ENCODE assay signal across 1 cellular context in the genomic region with DNA sequence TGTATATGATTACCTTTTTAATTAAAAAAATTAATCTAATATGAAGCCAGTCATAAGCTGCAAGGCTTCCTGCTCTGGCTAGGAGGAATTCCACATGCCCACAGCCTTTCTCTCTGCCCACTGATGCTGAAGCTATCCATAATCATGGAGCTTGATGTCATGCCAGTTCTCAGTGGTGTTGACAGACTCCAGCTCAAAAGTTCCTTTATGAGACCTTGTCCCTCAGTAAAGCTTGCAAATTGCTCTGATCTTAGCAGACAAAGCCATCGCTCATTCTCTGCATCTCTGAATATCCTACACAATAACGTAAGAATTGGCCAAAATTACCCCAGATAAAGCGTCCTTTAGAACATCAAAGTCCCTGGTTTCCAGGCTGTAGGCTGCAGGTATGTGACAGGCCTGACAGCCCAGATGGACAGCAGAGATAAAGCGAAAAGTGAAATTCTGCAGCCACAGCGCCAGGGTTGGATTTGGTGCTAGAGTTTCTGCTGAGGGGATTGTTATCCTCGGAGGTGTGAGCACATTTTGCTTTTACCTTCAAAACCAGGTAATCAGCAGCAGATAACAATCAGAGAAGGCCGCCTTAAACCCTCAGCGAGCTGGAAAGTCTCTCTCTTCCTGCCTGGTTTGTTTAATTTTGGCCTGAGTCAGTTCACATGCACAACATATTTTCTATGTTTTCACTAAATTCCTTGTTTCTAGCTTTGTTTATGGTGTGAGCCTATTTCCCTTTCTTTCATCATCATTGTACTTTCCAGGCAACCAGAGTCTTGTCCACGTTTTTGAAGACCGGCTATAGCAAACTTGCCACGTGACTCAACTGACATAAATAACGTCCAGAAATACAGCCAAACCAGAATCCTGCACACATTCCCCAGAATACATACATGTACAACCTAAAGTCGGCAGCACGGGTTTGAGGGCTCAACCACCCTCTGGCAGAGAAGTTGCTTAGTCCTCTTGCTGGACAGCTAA.
TF ChIP-seq lines count a peak whose summit lies in the region.

No MANE protein-coding gene starts in this region.

TF ChIP-seq in K562, 482 proteins besides CTCF, POLR2A, EP300 and RAD21 (continued from another document and continues in another):
- TF ChIP-seq, protein P1, sequence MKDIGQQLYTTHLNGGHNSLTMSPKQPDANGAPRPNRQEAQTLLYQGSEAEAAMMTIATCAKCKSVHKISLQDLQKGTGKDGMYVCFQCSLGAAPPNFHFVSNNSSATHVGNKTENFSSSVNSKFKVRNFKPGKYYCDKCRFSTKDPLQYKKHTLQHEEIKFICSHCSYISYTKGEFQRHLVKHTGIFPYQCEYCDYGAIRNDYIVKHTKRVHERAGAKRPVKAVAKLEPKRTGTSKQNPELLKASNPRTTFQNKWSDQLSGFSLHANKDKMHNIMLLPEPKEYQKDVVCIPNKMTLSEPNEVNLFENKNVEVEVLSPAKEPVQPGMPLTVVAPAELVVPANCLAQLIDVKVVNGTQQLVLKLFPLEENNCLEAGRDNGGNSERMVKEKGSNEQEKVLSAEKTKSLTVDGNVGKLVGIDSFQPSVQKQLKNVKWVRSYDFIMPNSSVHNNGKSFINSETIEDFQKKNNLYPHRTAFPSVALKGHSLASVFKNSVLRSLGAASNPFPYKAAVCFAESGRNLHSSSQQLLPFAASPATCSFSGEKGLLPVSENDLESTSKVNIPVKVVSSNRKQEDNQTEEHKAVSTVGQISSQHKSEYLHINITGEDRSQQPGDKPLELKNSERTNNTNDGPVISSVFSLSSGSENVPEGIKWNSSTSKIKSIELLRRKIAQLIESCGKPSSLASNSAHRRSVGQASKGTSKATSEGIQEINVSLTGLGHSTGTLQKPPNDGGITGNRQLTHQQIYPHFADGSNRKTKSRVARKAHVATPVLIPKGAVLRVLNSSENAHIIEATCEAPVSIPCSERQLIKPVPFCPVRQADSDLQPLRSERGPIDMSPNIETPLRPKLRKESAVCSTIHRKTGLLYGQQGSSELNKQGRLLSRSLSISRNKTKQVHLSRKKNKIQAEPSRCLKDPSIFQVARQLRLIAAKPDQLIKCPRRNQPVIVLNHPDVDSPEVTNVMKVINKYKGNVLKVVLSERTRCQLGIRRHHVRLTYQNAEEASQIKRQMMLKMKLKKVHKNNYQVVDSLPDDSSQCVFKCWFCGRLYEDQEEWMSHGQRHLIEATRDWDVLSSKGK (CRISPR knock-in tag; IDR thresholded peaks at IDR 0.05) = no peak
- TF ChIP-seq NR4A1 (CRISPR knock-in tag; IDR thresholded peaks at IDR 0.05) (no peak), NR4A1 (tag; IDR thresholded peaks at IDR 0.05) (no peak), ZNF274 (IDR thresholded peaks at IDR 0.05; ENCODE audit: borderline replicate concordance, low read depth, low read length) (no peak), POLR2H (tag; IDR thresholded peaks at IDR 0.05; ENCODE audit: low read depth) (0 out of 2 replicates have a peak, but pooled peaks have one; percentile 21), SOX6 (IDR thresholded peaks at IDR 0.05) (peak; percentile 43; the same call in 1 of the 2 replicates), HNRNPK (IDR thresholded peaks at IDR 0.05; ENCODE audit: low read depth, low read length, poor library complexity, severe bottlenecking) (no peak), ELF2 (CRISPR knock-in tag; IDR thresholded peaks at IDR 0.05) (no peak), SMARCE1 (IDR thresholded peaks at IDR 0.05) (no peak), POLR2B (IDR thresholded peaks at IDR 0.05; ENCODE audit: low read depth, partially characterized antibody) (no peak), NCOA4 (IDR thresholded peaks at IDR 0.05; ENCODE audit: partially characterized antibody) (no peak), KAT7 (CRISPR knock-in tag; IDR thresholded peaks at IDR 0.05; ENCODE audit: borderline replicate concordance) (no peak), C11orf30 (IDR thresholded peaks at IDR 0.05; ENCODE audit: low read depth) (no peak), ELF1 (tag; IDR thresholded peaks at IDR 0.05) (no peak), ZNF175 (CRISPR knock-in tag; IDR thresholded peaks at IDR 0.05; ENCODE audit: low read depth) (no peak), ILF3 (IDR thresholded peaks at IDR 0.05; ENCODE audit: borderline replicate concordance) (no peak), PHF21A (IDR thresholded peaks at IDR 0.05; ENCODE audit: borderline replicate concordance, low read depth) (no peak), PML (IDR thresholded peaks at IDR 0.05; ENCODE audit: low read length) (no peak), HNRNPUL1 (IDR thresholded peaks at IDR 0.05; ENCODE audit: low read length) (no peak), ZNF41 (CRISPR knock-in tag; conservative IDR thresholded peaks at IDR 0.05) (no peak)
- TF ChIP-seq, protein P2, sequence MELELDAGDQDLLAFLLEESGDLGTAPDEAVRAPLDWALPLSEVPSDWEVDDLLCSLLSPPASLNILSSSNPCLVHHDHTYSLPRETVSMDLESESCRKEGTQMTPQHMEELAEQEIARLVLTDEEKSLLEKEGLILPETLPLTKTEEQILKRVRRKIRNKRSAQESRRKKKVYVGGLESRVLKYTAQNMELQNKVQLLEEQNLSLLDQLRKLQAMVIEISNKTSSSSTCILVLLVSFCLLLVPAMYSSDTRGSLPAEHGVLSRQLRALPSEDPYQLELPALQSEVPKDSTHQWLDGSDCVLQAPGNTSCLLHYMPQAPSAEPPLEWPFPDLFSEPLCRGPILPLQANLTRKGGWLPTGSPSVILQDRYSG (tag; conservative IDR thresholded peaks at IDR 0.05; ENCODE audit: low read depth) = no peak
- TF ChIP-seq, protein P3, sequence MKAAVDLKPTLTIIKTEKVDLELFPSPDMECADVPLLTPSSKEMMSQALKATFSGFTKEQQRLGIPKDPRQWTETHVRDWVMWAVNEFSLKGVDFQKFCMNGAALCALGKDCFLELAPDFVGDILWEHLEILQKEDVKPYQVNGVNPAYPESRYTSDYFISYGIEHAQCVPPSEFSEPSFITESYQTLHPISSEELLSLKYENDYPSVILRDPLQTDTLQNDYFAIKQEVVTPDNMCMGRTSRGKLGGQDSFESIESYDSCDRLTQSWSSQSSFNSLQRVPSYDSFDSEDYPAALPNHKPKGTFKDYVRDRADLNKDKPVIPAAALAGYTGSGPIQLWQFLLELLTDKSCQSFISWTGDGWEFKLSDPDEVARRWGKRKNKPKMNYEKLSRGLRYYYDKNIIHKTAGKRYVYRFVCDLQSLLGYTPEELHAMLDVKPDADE (conservative IDR thresholded peaks at IDR 0.05; ENCODE audit: control insufficient read depth, low read depth, low read length) = no peak
- TF ChIP-seq, protein P4, sequence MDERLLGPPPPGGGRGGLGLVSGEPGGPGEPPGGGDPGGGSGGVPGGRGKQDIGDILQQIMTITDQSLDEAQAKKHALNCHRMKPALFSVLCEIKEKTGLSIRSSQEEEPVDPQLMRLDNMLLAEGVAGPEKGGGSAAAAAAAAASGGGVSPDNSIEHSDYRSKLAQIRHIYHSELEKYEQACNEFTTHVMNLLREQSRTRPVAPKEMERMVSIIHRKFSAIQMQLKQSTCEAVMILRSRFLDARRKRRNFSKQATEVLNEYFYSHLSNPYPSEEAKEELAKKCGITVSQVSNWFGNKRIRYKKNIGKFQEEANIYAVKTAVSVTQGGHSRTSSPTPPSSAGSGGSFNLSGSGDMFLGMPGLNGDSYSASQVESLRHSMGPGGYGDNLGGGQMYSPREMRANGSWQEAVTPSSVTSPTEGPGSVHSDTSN (CRISPR knock-in tag; IDR thresholded peaks at IDR 0.05; ENCODE audit: low read depth) = no peak
- TF ChIP-seq, protein P4 (tag; conservative IDR thresholded peaks at IDR 0.05; ENCODE audit: low read depth) = no peak
- TF ChIP-seq, protein P5, sequence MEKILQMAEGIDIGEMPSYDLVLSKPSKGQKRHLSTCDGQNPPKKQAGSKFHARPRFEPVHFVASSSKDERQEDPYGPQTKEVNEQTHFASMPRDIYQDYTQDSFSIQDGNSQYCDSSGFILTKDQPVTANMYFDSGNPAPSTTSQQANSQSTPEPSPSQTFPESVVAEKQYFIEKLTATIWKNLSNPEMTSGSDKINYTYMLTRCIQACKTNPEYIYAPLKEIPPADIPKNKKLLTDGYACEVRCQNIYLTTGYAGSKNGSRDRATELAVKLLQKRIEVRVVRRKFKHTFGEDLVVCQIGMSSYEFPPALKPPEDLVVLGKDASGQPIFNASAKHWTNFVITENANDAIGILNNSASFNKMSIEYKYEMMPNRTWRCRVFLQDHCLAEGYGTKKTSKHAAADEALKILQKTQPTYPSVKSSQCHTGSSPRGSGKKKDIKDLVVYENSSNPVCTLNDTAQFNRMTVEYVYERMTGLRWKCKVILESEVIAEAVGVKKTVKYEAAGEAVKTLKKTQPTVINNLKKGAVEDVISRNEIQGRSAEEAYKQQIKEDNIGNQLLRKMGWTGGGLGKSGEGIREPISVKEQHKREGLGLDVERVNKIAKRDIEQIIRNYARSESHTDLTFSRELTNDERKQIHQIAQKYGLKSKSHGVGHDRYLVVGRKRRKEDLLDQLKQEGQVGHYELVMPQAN (IDR thresholded peaks at IDR 0.05; ENCODE audit: borderline replicate concordance) = no peak
- TF ChIP-seq, protein P6, sequence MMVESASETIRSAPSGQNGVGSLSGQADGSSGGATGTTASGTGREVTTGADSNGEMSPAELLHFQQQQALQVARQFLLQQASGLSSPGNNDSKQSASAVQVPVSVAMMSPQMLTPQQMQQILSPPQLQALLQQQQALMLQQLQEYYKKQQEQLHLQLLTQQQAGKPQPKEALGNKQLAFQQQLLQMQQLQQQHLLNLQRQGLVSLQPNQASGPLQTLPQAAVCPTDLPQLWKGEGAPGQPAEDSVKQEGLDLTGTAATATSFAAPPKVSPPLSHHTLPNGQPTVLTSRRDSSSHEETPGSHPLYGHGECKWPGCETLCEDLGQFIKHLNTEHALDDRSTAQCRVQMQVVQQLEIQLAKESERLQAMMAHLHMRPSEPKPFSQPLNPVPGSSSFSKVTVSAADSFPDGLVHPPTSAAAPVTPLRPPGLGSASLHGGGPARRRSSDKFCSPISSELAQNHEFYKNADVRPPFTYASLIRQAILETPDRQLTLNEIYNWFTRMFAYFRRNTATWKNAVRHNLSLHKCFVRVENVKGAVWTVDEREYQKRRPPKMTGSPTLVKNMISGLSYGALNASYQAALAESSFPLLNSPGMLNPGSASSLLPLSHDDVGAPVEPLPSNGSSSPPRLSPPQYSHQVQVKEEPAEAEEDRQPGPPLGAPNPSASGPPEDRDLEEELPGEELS (CRISPR knock-in tag; IDR thresholded peaks at IDR 0.05; ENCODE audit: borderline replicate concordance) = no peak
- TF ChIP-seq, protein P7, sequence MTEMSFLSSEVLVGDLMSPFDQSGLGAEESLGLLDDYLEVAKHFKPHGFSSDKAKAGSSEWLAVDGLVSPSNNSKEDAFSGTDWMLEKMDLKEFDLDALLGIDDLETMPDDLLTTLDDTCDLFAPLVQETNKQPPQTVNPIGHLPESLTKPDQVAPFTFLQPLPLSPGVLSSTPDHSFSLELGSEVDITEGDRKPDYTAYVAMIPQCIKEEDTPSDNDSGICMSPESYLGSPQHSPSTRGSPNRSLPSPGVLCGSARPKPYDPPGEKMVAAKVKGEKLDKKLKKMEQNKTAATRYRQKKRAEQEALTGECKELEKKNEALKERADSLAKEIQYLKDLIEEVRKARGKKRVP (CRISPR knock-in tag; IDR thresholded peaks at IDR 0.05) = peak; percentile 72; the same call in 1 of the 2 replicates
- TF ChIP-seq, protein P8, sequence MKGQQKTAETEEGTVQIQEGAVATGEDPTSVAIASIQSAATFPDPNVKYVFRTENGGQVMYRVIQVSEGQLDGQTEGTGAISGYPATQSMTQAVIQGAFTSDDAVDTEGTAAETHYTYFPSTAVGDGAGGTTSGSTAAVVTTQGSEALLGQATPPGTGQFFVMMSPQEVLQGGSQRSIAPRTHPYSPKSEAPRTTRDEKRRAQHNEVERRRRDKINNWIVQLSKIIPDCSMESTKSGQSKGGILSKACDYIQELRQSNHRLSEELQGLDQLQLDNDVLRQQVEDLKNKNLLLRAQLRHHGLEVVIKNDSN (CRISPR knock-in tag; IDR thresholded peaks at IDR 0.05) = no peak
- TF ChIP-seq, protein P9, sequence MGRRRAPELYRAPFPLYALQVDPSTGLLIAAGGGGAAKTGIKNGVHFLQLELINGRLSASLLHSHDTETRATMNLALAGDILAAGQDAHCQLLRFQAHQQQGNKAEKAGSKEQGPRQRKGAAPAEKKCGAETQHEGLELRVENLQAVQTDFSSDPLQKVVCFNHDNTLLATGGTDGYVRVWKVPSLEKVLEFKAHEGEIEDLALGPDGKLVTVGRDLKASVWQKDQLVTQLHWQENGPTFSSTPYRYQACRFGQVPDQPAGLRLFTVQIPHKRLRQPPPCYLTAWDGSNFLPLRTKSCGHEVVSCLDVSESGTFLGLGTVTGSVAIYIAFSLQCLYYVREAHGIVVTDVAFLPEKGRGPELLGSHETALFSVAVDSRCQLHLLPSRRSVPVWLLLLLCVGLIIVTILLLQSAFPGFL (CRISPR knock-in tag; IDR thresholded peaks at IDR 0.05) = no peak
- TF ChIP-seq, protein P10, sequence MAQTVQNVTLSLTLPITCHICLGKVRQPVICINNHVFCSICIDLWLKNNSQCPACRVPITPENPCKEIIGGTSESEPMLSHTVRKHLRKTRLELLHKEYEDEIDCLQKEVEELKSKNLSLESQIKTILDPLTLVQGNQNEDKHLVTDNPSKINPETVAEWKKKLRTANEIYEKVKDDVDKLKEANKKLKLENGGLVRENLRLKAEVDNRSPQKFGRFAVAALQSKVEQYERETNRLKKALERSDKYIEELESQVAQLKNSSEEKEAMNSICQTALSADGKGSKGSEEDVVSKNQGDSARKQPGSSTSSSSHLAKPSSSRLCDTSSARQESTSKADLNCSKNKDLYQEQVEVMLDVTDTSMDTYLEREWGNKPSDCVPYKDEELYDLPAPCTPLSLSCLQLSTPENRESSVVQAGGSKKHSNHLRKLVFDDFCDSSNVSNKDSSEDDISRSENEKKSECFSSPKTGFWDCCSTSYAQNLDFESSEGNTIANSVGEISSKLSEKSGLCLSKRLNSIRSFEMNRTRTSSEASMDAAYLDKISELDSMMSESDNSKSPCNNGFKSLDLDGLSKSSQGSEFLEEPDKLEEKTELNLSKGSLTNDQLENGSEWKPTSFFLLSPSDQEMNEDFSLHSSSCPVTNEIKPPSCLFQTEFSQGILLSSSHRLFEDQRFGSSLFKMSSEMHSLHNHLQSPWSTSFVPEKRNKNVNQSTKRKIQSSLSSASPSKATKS (CRISPR knock-in tag; IDR thresholded peaks at IDR 0.05) = no peak
